In genomic region chrX:153342762-153343558, GRCh38 we compare ENCODE assay signal across 26 cellular contexts. TPM values are rescaled to one million over a fixed set of nuclear protein-coding genes. Genes with fewer than 3 reads are reported as not detected.
DNase-seq lines count a peak whose midpoint lies in the region; ATAC-seq lines count a peak whose summit lies in the region.
"Had no signal": no experiment of that assay in that cellular context is flagged by ENCODE, and none has a peak within 500 bp of the region (broad histone marks: within the 10 kb centered on the region; RNA-seq: fewer than 3 reads in every experiment).

No MANE protein-coding gene starts in this region.

- H3K27ac ChIP-seq in naive thymus-derived CD4-positive, alpha-beta T cell (ENCODE audit: low read depth, low read length) = peak overlapping the region; percentile 48
- H3K27ac ChIP-seq: parathyroid adenoma, right lobe of liver, thyroid gland had no signal

- H3K9me3 ChIP-seq in naive thymus-derived CD4-positive, alpha-beta T cell (ENCODE audit: control insufficient read depth in 2 of 3, low read length in 3 of 3) = no peaks in the 10 kb centered on the region
- H3K9me3 ChIP-seq: right lobe of liver, SK-N-SH, thyroid gland had no signal

- H3K4me1 ChIP-seq in naive thymus-derived CD4-positive, alpha-beta T cell (ENCODE audit: control insufficient read depth in 2 of 2, insufficient read depth in 2 of 2, low read length in 2 of 2) = peaks cover 0 to 23% of the 10 kb centered on the region in 2 donors
- H3K4me1 ChIP-seq: parathyroid adenoma, right lobe of liver, thyroid gland had no signal

- POLR2A ChIA-PET in T-cell (lab: Charles Lee) = interaction anchor here in 1 of 2 donors (0.7 kb wide), 1 partner anchor 9 kb away, joined by 3 read pairs; the partner anchor contains the start of gene ZNF275
- POLR2A ChIA-PET in naive thymus-derived CD4-positive, alpha-beta T cell (lab: Charles Lee) = interaction anchor here (0.9 to 1.6 kb wide), 2 partner anchors 9 to 401 kb away, joined by 3 to 10 read pairs; partner anchors contain the start of gene ZNF275

- peaks cover 0 to 54% (median 0%) of the 10 kb centered on the region in 3 experiments for H3K36me3 ChIP-seq in naive thymus-derived CD4-positive, alpha-beta T cell (ENCODE audit: control insufficient read depth in 2 of 3, insufficient read depth in 3 of 3, low read length in 3 of 3)

- ATAC-seq in T-cell (replicated peaks in 1 of 4) = peak; percentile 64 to 76 (median 69)
- ATAC-seq in activated naive CD8-positive, alpha-beta T cell treated with anti-CD3 and anti-CD28 coated beads, Interleukin-2, amount 50 U/mL, for 24 hours = no peak
- peak; percentile 38 for ATAC-seq in naive thymus-derived CD4-positive, alpha-beta T cell
- ATAC-seq in HG03097 (IDR thresholded peaks at IDR 0.05; ENCODE audit: low FRiP score, unreplicated experiment) = no peak
- no peak for ATAC-seq in GM18873 (IDR thresholded peaks at IDR 0.05; ENCODE audit: low FRiP score, unreplicated experiment)
- ATAC-seq: HepG2; right lobe of liver; stimulated activated memory B cell treated with anti-CD40 and anti-IgM and Interleukin-4, amounts not matched to agents 10 μg/mL and 1 μg/mL and 100 μg/mL, for 72 hours had no signal

- no peak overlapping the region for H3K4me3 ChIP-seq in naive thymus-derived CD4-positive, alpha-beta T cell (ENCODE audit: low read length)
- H3K4me3 ChIP-seq: right lobe of liver, thyroid gland had no signal

- H3K27me3 Mint-ChIP-seq in activated T-cell treated with anti-CD3 and anti-CD28 coated beads, Interleukin-2, amount 50 U/mL, for 24 hours = peaks cover 14% of the 10 kb centered on the region
- peaks cover 0 to 4% of the 10 kb centered on the region in 2 donors for H3K27me3 Mint-ChIP-seq in T-cell
- H3K27me3 Mint-ChIP-seq in activated naive CD8-positive, alpha-beta T cell treated with anti-CD3 and anti-CD28 coated beads, Interleukin-2, amount 50 U/mL, for 24 hours = no peaks in the 10 kb centered on the region
- H3K27me3 Mint-ChIP-seq in naive thymus-derived CD4-positive, alpha-beta T cell = no peaks in the 10 kb centered on the region
- H3K27me3 Mint-ChIP-seq: stimulated activated memory B cell treated with anti-CD40 and anti-IgM and Interleukin-4, amounts not matched to agents 10 μg/mL and 1 μg/mL and 100 μg/mL, for 72 hours had no signal

- peaks cover 51% of the 10 kb centered on the region for H3K4me1 Mint-ChIP-seq in activated T-cell treated with anti-CD3 and anti-CD28 coated beads, Interleukin-2, amount 50 U/mL, for 24 hours (ENCODE audit: low read depth)
- peaks cover 50 to 56% (median 54%) of the 10 kb centered on the region in 3 donors for H3K4me1 Mint-ChIP-seq in T-cell
- H3K4me1 Mint-ChIP-seq in activated naive CD8-positive, alpha-beta T cell treated with anti-CD3 and anti-CD28 coated beads, Interleukin-2, amount 50 U/mL, for 24 hours = peaks cover 51% of the 10 kb centered on the region
- H3K4me1 Mint-ChIP-seq in naive thymus-derived CD4-positive, alpha-beta T cell = peaks cover 36 to 69% (median 62%) of the 10 kb centered on the region in 7 donors

- CTCF ChIA-PET in T-cell (lab: Charles Lee) = interaction anchor here in 1 of 2 donors (0.5 kb wide), 1 partner anchor 9 kb away, joined by 4 read pairs; no protein-coding TSS in a partner anchor
- CTCF ChIA-PET in naive thymus-derived CD4-positive, alpha-beta T cell (lab: Charles Lee) = interaction anchor here (0.7 to 1.1 kb wide), 2 partner anchors 9 to 165 kb away, joined by 3 to 4 read pairs; partner anchors contain the start of gene ZNF275

- intact Hi-C loops in naive thymus-derived CD4-positive, alpha-beta T cell (cut with micrococcal nuclease) = loop anchor here in 1 of 2 donors (5.0 kb wide), 2 partner anchors 34 to 386 kb away; no protein-coding TSS in a partner anchor

- peak overlapping the region; percentile 77 for H3K27ac Mint-ChIP-seq in activated T-cell treated with anti-CD3 and anti-CD28 coated beads, Interleukin-2, amount 50 U/mL, for 24 hours
- H3K27ac Mint-ChIP-seq in T-cell = peak overlapping the region; percentile 83 to 94
- peak overlapping the region; percentile 85 for H3K27ac Mint-ChIP-seq in activated naive CD8-positive, alpha-beta T cell treated with anti-CD3 and anti-CD28 coated beads, Interleukin-2, amount 50 U/mL, for 24 hours
- peak overlapping the region; percentile 72 to 97 (median 89) for H3K27ac Mint-ChIP-seq in naive thymus-derived CD4-positive, alpha-beta T cell
- H3K27ac Mint-ChIP-seq: stimulated activated memory B cell treated with anti-CD40 and anti-IgM and Interleukin-4, amounts not matched to agents 10 μg/mL and 1 μg/mL and 100 μg/mL, for 72 hours had no signal

- no peak overlapping the region for H3K4me3 Mint-ChIP-seq in activated T-cell treated with anti-CD3 and anti-CD28 coated beads, Interleukin-2, amount 50 U/mL, for 24 hours
- peak overlapping the region in 2 of 3 donors; percentile 46 to 55 for H3K4me3 Mint-ChIP-seq in T-cell
- no peak overlapping the region for H3K4me3 Mint-ChIP-seq in activated naive CD8-positive, alpha-beta T cell treated with anti-CD3 and anti-CD28 coated beads, Interleukin-2, amount 50 U/mL, for 24 hours
- peak overlapping the region; percentile 5 to 90 (median 74) for H3K4me3 Mint-ChIP-seq in naive thymus-derived CD4-positive, alpha-beta T cell
- H3K4me3 Mint-ChIP-seq: HFFc6; stimulated activated memory B cell treated with anti-CD40 and anti-IgM and Interleukin-4, amounts not matched to agents 10 μg/mL and 1 μg/mL and 100 μg/mL, for 72 hours had no signal

- no peak for DNase-seq in activated T-cell treated with anti-CD3 and anti-CD28 coated beads, Interleukin-2, amount 50 U/mL, for 24 hours
- DNase-seq in activated T-cell treated with anti-CD3 and anti-CD28 coated beads for 4 hours (no peak), T-cell (peak in 1 of 34 experiments; percentile 5), NCI-H2227 (lab: John Stamatoyannopoulos, UW; ENCODE audit: unreplicated experiment) (no peak)
- no peak for DNase-seq in activated naive CD8-positive, alpha-beta T cell treated with anti-CD3 and anti-CD28 coated beads, Interleukin-2, amount 50 U/mL, for 24 hours
- DNase-seq in naive thymus-derived CD4-positive, alpha-beta T cell = peak in 4 of 9 donors; percentile 18 to 24 (median 23)
- DNase-seq: activated CD4-positive, alpha-beta T cell treated with anti-CD3 and anti-CD28 coated beads for 1 hour; C1 segment of cervical spinal cord; central memory CD4-positive, alpha-beta T cell; erythroblast; kidney glomerular epithelial cell; mammary epithelial cell; NCI-H1105 treated with DMSO at 0.1 percent for 48 hours; NCI-H2081 treated with DMSO at 0.1 percent for 48 hours; NCI-H510A; right lobe of liver; SK-N-SH; thyroid gland had no signal

- peaks cover 92% of the 10 kb centered on the region for H3K36me3 Mint-ChIP-seq in activated T-cell treated with anti-CD3 and anti-CD28 coated beads, Interleukin-2, amount 50 U/mL, for 24 hours (ENCODE audit: low read depth)
- H3K36me3 Mint-ChIP-seq in T-cell = peaks cover 48% of the 10 kb centered on the region
- H3K36me3 Mint-ChIP-seq in activated naive CD8-positive, alpha-beta T cell treated with anti-CD3 and anti-CD28 coated beads, Interleukin-2, amount 50 U/mL, for 24 hours (ENCODE audit: low read depth) = peaks cover 56% of the 10 kb centered on the region
- peaks cover 5 to 57% (median 37%) of the 10 kb centered on the region in 5 donors for H3K36me3 Mint-ChIP-seq in naive thymus-derived CD4-positive, alpha-beta T cell

- no peaks in the 10 kb centered on the region for H3K9me3 Mint-ChIP-seq in activated T-cell treated with anti-CD3 and anti-CD28 coated beads, Interleukin-2, amount 50 U/mL, for 24 hours
- peaks cover 0 to 16% (median 0%) of the 10 kb centered on the region in 3 donors for H3K9me3 Mint-ChIP-seq in T-cell
- no peaks in the 10 kb centered on the region for H3K9me3 Mint-ChIP-seq in activated naive CD8-positive, alpha-beta T cell treated with anti-CD3 and anti-CD28 coated beads, Interleukin-2, amount 50 U/mL, for 24 hours
- peaks cover 0 to 20% (median 8%) of the 10 kb centered on the region in 11 donors for H3K9me3 Mint-ChIP-seq in naive thymus-derived CD4-positive, alpha-beta T cell
- H3K9me3 Mint-ChIP-seq: HFFc6 had no signal

- H3K27me3 ChIP-seq in naive thymus-derived CD4-positive, alpha-beta T cell (ENCODE audit: control insufficient read depth in 2 of 2, insufficient read depth in 2 of 2, low read length in 2 of 2) = no peaks in the 10 kb centered on the region
- H3K27me3 ChIP-seq: right lobe of liver, thyroid gland had no signal

RNA-seq across cellular contexts. Expression of gene ZNF275, which starts 9.0 kb away (rescaled TPM):
- 10 to 100 TPM; 14.4 to 17.6 (median 17.0) TPM for total RNA-seq in T-cell
- total RNA-seq in naive thymus-derived CD4-positive, alpha-beta T cell = 10 to 100 TPM; 14.6 to 29.9 (median 18.5) TPM
- 10 to 100 TPM in 1 of 2 donors, 1 to 10 TPM in 1; 6.2 to 11.1 TPM for polyA plus RNA-seq in naive thymus-derived CD4-positive, alpha-beta T cell

RNA-seq across cellular contexts. Expression of gene PNMA6F, which starts 21.4 kb away (rescaled TPM):
- total RNA-seq in T-cell = not detected
- not detected for total RNA-seq in naive thymus-derived CD4-positive, alpha-beta T cell
- not detected for polyA plus RNA-seq in naive thymus-derived CD4-positive, alpha-beta T cell
- total RNA-seq: HepG2, HFFc6, mammary epithelial cell, myocyte, right lobe of liver, RPMI7951, thyroid gland had no signal
- polyA plus RNA-seq: HepG2, mammary epithelial cell, SK-N-SH had no signal

RNA-seq across cellular contexts. Expression of gene PNMA6E, which starts 58.2 kb away (rescaled TPM):
- total RNA-seq in T-cell = not detected
- not detected for total RNA-seq in naive thymus-derived CD4-positive, alpha-beta T cell
- polyA plus RNA-seq in naive thymus-derived CD4-positive, alpha-beta T cell = not detected
- total RNA-seq: HepG2, HFFc6, myocyte, right lobe of liver, RPMI7951, thyroid gland had no signal
- polyA plus RNA-seq: HepG2, mammary epithelial cell, SK-N-SH had no signal

Comparison
In these comparisons a context has a peak if more than half of its experiments do, and no peak if none do; other contexts are left out.
1. H3K4me3 Mint-ChIP-seq: peak in T-cell (2 of 3) and naive thymus-derived CD4-positive, alpha-beta T cell (10 of 10); none in activated T-cell treated with anti-CD3 and anti-CD28 coated beads, Interleukin-2, amount 50 U/mL, for 24 hours (single experiment) and activated naive CD8-positive, alpha-beta T cell treated with anti-CD3 and anti-CD28 coated beads, Interleukin-2, amount 50 U/mL, for 24 hours (single experiment).
2. ATAC-seq: peak in T-cell (4 of 4) and naive thymus-derived CD4-positive, alpha-beta T cell (single experiment); none in activated naive CD8-positive, alpha-beta T cell treated with anti-CD3 and anti-CD28 coated beads, Interleukin-2, amount 50 U/mL, for 24 hours (single experiment), HG03097 (single experiment) and GM18873 (single experiment).
3. Peak in every context shown above with its lines, with median percentiles within 50 percentile points of each other: H3K27ac Mint-ChIP-seq.